ENCODE assay signal across 18 cellular contexts in genomic region chr5:132887326-132887725, GRCh38. TPM values are rescaled to one million over a fixed set of nuclear protein-coding genes. Genes with fewer than 3 reads are reported as not detected.
"Had no signal": no experiment of that assay in that cellular context is flagged by ENCODE, and none has a peak within 500 bp of the region (broad histone marks: within the 10 kb centered on the region; RNA-seq: fewer than 3 reads in every experiment).

No MANE protein-coding gene starts in this region.

- H3K9me3 Mint-ChIP-seq: naive thymus-derived CD4-positive, alpha-beta T cell; stimulated activated memory B cell treated with anti-CD40 and anti-IgM and Interleukin-4, amounts not matched to agents 10 μg/mL and 1 μg/mL and 100 μg/mL, for 72 hours; T-helper 2 cell treated with Interferon-gamma antibody and Interleukin-4, amounts not matched to agents 5 μg/mL and 100 μg/mL, for 36 hours had no signal

- H3K4me3 Mint-ChIP-seq: activated CD8-positive, alpha-beta memory T cell treated with anti-CD3 and anti-CD28 coated beads, Interleukin-2, amount 10 ng/mL, durations not matched to agents 7 days and 5 days; naive thymus-derived CD4-positive, alpha-beta T cell; stimulated activated memory B cell treated with anti-CD40 and anti-IgM and Interleukin-4, amounts not matched to agents 10 μg/mL and 1 μg/mL and 100 μg/mL, for 72 hours; T-helper 2 cell treated with Interferon-gamma antibody and Interleukin-4, amounts not matched to agents 5 μg/mL and 100 μg/mL, for 36 hours had no signal

- H3K27me3 ChIP-seq: body of pancreas, esophagus muscularis mucosa, foreskin keratinocyte, neutrophil, spleen, transverse colon had no signal

- H3K4me1 ChIP-seq: esophagus muscularis mucosa, foreskin keratinocyte had no signal

- H3K27me3 Mint-ChIP-seq: activated CD8-positive, alpha-beta memory T cell treated with anti-CD3 and anti-CD28 coated beads, Interleukin-2, amount 10 ng/mL, durations not matched to agents 7 days and 5 days; naive thymus-derived CD4-positive, alpha-beta T cell; stimulated activated memory B cell treated with anti-CD40 and anti-IgM and Interleukin-4, amounts not matched to agents 10 μg/mL and 1 μg/mL and 100 μg/mL, for 72 hours had no signal

- ATAC-seq: activated CD8-positive, alpha-beta memory T cell treated with anti-CD3 and anti-CD28 coated beads, Interleukin-2, amount 10 ng/mL, durations not matched to agents 7 days and 5 days; body of pancreas; foreskin keratinocyte; naive thymus-derived CD4-positive, alpha-beta T cell; right cardiac atrium; stimulated activated memory B cell treated with anti-CD40 and anti-IgM and Interleukin-4, amounts not matched to agents 10 μg/mL and 1 μg/mL and 100 μg/mL, for 72 hours had no signal

- DNase-seq: activated CD4-positive, alpha-beta T cell treated with anti-CD3 and anti-CD28 coated beads, Interleukin-2, amount 50 U/mL, for 48 hours; activated CD4-positive, CD25-positive, alpha-beta regulatory T cell treated with anti-CD3 and anti-CD28 coated beads, Interleukin-2, amount 50 U/mL, for 72 hours; activated CD8-positive, alpha-beta memory T cell treated with anti-CD3 and anti-CD28 coated beads, Interleukin-2, amount 10 ng/mL, durations not matched to agents 7 days and 5 days; body of pancreas; cerebellar nuclear complex; foreskin keratinocyte; head of caudate nucleus; islet precursor cell; naive thymus-derived CD4-positive, alpha-beta T cell; right cardiac atrium; spleen; stimulated activated CD4-positive, alpha-beta T cell treated with anti-CD3 and anti-CD28 coated beads, Interleukin-1b, Interleukin-23, amount 100 ng/mL, for 48 hours; SW 1271; transverse colon had no signal

- H3K27ac ChIP-seq: body of pancreas, esophagus muscularis mucosa, foreskin keratinocyte, neutrophil, spleen had no signal

- H3K27ac Mint-ChIP-seq: activated CD8-positive, alpha-beta memory T cell treated with anti-CD3 and anti-CD28 coated beads, Interleukin-2, amount 10 ng/mL, durations not matched to agents 7 days and 5 days; stimulated activated memory B cell treated with anti-CD40 and anti-IgM and Interleukin-4, amounts not matched to agents 10 μg/mL and 1 μg/mL and 100 μg/mL, for 72 hours; T-helper 2 cell treated with Interferon-gamma antibody and Interleukin-4, amounts not matched to agents 5 μg/mL and 100 μg/mL, for 36 hours had no signal

- H3K9me3 ChIP-seq: body of pancreas, esophagus muscularis mucosa, neutrophil, spleen, transverse colon had no signal

- H3K4me3 ChIP-seq: body of pancreas, esophagus muscularis mucosa, spleen, transverse colon had no signal

RNA-seq across cellular contexts. Expression of gene SHROOM1, which starts 56.9 kb away (rescaled TPM):
- polyA plus RNA-seq: naive thymus-derived CD4-positive, alpha-beta T cell had no signal
